In the genomic region with DNA sequence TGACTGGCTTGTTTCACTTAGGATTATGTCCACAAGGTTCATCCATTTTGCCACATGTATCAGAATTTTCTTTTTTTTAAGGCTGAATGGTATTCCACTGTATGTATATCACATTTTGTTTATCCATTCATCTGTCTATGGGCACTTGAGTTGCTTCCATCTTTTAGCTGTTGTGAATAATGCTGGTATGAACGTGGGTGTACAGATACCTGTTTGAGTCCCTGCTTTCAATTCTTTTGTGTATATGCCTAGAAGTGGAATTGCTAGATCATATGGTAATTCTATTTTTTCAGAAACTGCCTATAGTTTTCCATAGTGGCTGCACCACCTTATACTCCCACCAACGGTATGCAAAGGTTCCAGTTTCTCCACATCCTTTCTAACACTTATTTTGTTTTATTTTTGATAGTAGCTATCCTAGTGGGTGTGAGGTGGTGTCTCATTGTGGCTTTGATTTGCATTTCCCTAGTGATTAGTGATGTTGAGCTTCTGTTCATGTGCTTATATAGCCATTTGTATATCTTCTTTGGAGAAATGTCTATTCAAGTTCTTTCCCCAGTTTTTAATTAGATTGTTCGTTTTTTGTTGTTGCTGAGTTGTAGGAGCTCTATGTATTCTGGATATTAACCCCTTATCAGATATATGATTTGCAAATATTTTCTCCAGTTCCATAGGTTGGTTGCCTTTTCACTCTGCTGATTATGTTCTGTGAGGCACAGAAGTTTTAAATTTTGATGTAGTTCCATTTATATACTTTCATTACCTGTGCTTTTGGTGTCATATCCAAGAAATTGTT, we compare ENCODE assay signal across 16 cellular contexts. TPM values are rescaled to one million over a fixed set of nuclear protein-coding genes. Genes with fewer than 3 reads are reported as not detected.
DNase-seq lines count a peak whose midpoint lies in the region; ATAC-seq and TF ChIP-seq lines count a peak whose summit lies in the region.
"Had no signal": no experiment of that assay in that cellular context is flagged by ENCODE, and none has a peak within 500 bp of the region (broad histone marks: within the 10 kb centered on the region; RNA-seq: fewer than 3 reads in every experiment).

No MANE protein-coding gene starts in this region.

- ATAC-seq in GM21515 (IDR thresholded peaks at IDR 0.05; ENCODE audit: unreplicated experiment): peak; percentile 48
- ATAC-seq in naive B cell (ENCODE audit: low read depth in 2 of 2): peak; percentile 51 to 58
- no peak for ATAC-seq in HG03439 (IDR thresholded peaks at IDR 0.05; ENCODE audit: unreplicated experiment)
- no peak for ATAC-seq in HG03196 (IDR thresholded peaks at IDR 0.05; ENCODE audit: unreplicated experiment)
- ATAC-seq in GM18505 (IDR thresholded peaks at IDR 0.05; ENCODE audit: unreplicated experiment): no peak
- ATAC-seq: heart left ventricle, left lobe of liver had no signal

- peaks cover 96% of the 10 kb centered on the region for H3K79me2 ChIP-seq in DOHH2 (ENCODE audit: control insufficient read depth, low read length)

- no peaks in the 10 kb centered on the region for H3K27me3 Mint-ChIP-seq in activated CD4-positive, alpha-beta memory T cell treated with anti-CD3 and anti-CD28 coated beads for 36 hours
- no peaks in the 10 kb centered on the region for H3K27me3 Mint-ChIP-seq in naive B cell

- H4K20me1 ChIP-seq in DOHH2 (ENCODE audit: control insufficient read depth, insufficient read depth, low read depth, low read length): peaks cover 10% of the 10 kb centered on the region; the same call in 1 of the 2 replicates

- CTCF ChIA-PET in activated CD4-positive, alpha-beta memory T cell treated with anti-CD3 and anti-CD28 coated beads for 36 hours (lab: Charles Lee): interaction anchor here (0.7 to 2.2 kb wide), 7 partner anchors 10 to 556 kb away, joined by 3 to 9 read pairs (median 4); no protein-coding TSS in a partner anchor

- peak overlapping the region; percentile 69 for H3K4me2 ChIP-seq in DOHH2 (ENCODE audit: low read length)

- H3K36me3 ChIP-seq in DOHH2 (ENCODE audit: control insufficient read depth, low read length): peaks cover 3% of the 10 kb centered on the region; the same call in 1 of the 2 replicates
- H3K36me3 ChIP-seq: cardiac muscle cell, HAP-1, heart left ventricle, neutrophil, thyroid gland had no signal

- intact Hi-C loops in activated CD4-positive, alpha-beta memory T cell treated with anti-CD3 and anti-CD28 coated beads for 36 hours (cut with micrococcal nuclease): loop anchor here (1.0 to 2.0 kb wide), 4 partner anchors 8 to 226 kb away; no protein-coding TSS in a partner anchor

- H3K27ac Mint-ChIP-seq in activated CD4-positive, alpha-beta memory T cell treated with anti-CD3 and anti-CD28 coated beads for 36 hours: peak overlapping the region; percentile 79
- H3K27ac Mint-ChIP-seq in naive B cell: peak overlapping the region in 2 of 6 donors; percentile 24 to 26

- H3K27me3 ChIP-seq in DOHH2 (ENCODE audit: control insufficient read depth, low read length): no peaks in the 10 kb centered on the region
- H3K27me3 ChIP-seq: cardiac muscle cell, heart left ventricle, neutrophil, thyroid gland had no signal

- 0 out of 2 replicates have a peak, but pooled peaks cover 5% of the 10 kb centered on the region for H3F3A ChIP-seq in DOHH2 (ENCODE audit: control insufficient read depth, insufficient read depth)

- peaks cover 68% of the 10 kb centered on the region for H3K4me1 ChIP-seq in DOHH2 (ENCODE audit: control insufficient read depth, low read length)
- H3K4me1 ChIP-seq: thyroid gland had no signal

- TF ChIP-seq POLR2A in GM18505 (IDR thresholded peaks at IDR 0.05; ENCODE audit: borderline replicate concordance, extremely low read depth, insufficient read depth, insufficient read length): no peak

- no peak overlapping the region for H3K27ac ChIP-seq in DOHH2 (ENCODE audit: low read depth, low read length)
- H3K27ac ChIP-seq: heart left ventricle, neutrophil, thyroid gland had no signal

- peaks cover 3% of the 10 kb centered on the region for H3K9me3 Mint-ChIP-seq in activated CD4-positive, alpha-beta memory T cell treated with anti-CD3 and anti-CD28 coated beads for 36 hours
- peaks cover 0 to 3% (median 0%) of the 10 kb centered on the region in 7 donors for H3K9me3 Mint-ChIP-seq in naive B cell

- no peak for DNase-seq in activated CD4-positive, alpha-beta memory T cell treated with anti-CD3 and anti-CD28 coated beads for 36 hours
- DNase-seq in naive B cell (peak; percentile 4), SW 1271 (lab: John Stamatoyannopoulos, UW) (no peak)
- DNase-seq: Calu3, heart left ventricle, thyroid gland had no signal

- peak overlapping the region; percentile 42 for H3K4me3 ChIP-seq in DOHH2 (ENCODE audit: low read length)
- H3K4me3 ChIP-seq: cardiac muscle cell, HAP-1, heart left ventricle, skin epidermis, thyroid gland had no signal

- peak overlapping the region; percentile 14 for H3K4me3 Mint-ChIP-seq in activated CD4-positive, alpha-beta memory T cell treated with anti-CD3 and anti-CD28 coated beads for 36 hours
- peak overlapping the region in 4 of 8 donors; percentile 0 to 57 (median 24) for H3K4me3 Mint-ChIP-seq in naive B cell

- no peak for TF ChIP-seq CTCF in DOHH2 (IDR thresholded peaks at IDR 0.05; ENCODE audit: low read depth, low read length, poor library complexity, severe bottlenecking)

- POLR2A ChIA-PET in activated CD4-positive, alpha-beta memory T cell treated with anti-CD3 and anti-CD28 coated beads for 36 hours (lab: Charles Lee): interaction anchor here (0.6 to 2.4 kb wide), 11 partner anchors 12 to 217 kb away, joined by 3 to 15 read pairs (median 3); a partner anchor contains a TSS

- peaks cover 8% of the 10 kb centered on the region for H3K36me3 Mint-ChIP-seq in activated CD4-positive, alpha-beta memory T cell treated with anti-CD3 and anti-CD28 coated beads for 36 hours
- peaks cover 0 to under 1% of the 10 kb centered on the region in 2 donors for H3K36me3 Mint-ChIP-seq in naive B cell

- no peaks in the 10 kb centered on the region for H3K9me3 ChIP-seq in DOHH2 (ENCODE audit: control insufficient read depth, insufficient read depth, low read length)
- H3K9me3 ChIP-seq: HAP-1, heart left ventricle, neutrophil, thyroid gland had no signal

- no peaks in the 10 kb centered on the region for H3K9me2 ChIP-seq in DOHH2 (replicated peaks; ENCODE audit: control insufficient read depth, low read length)

- H3K4me1 Mint-ChIP-seq in activated CD4-positive, alpha-beta memory T cell treated with anti-CD3 and anti-CD28 coated beads for 36 hours (ENCODE audit: low read depth): peaks cover 80% of the 10 kb centered on the region
- H3K4me1 Mint-ChIP-seq in naive B cell: peaks cover 38 to 62% (median 50%) of the 10 kb centered on the region in 3 donors

RNA-seq across cellular contexts. Expression of a gene that starts 40.7 kb away (rescaled TPM):
- total RNA-seq in activated CD4-positive, alpha-beta memory T cell treated with anti-CD3 and anti-CD28 coated beads for 36 hours: 10 to 100 TPM; 48.9 to 49.0 TPM
- 10 to 100 TPM; 20.4 to 34.5 (median 24.3) TPM for polyA plus RNA-seq in naive B cell (ENCODE audit: low read depth in 6 of 6)

Comparison
In these comparisons a context has a peak if more than half of its experiments do, and no peak if none do; other contexts are left out.
1. ATAC-seq: peak in GM21515 (single experiment) and naive B cell (2 of 2); none in HG03439 (single experiment), HG03196 (single experiment) and GM18505 (single experiment).